ENCODE assay signal across 4 cellular contexts in the genomic region with DNA sequence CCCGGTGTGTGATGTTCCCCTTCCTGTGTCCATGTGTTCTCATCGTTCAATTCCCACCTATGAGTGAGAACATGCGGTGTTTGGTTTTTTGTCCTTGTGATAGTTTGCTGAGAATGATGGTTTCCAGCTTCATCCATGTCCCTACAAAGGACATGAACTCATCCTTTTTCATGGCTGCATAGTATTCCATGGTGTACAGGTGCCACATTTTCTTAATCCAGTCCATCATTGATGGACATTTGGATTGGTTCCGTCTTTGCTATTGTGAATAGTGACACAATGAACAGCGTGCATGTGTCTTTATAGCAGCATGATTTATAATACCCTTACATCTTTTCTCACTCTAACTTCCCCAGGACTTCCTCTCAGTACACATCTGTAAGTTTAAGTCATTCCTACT. TPM values are rescaled to one million over a fixed set of nuclear protein-coding genes. Genes with fewer than 3 reads are reported as not detected.
"Had no signal": no experiment of that assay in that cellular context is flagged by ENCODE, and none has a peak within 500 bp of the region (broad histone marks: within the 10 kb centered on the region; RNA-seq: fewer than 3 reads in every experiment).

No MANE protein-coding gene starts in this region.

RNA-seq across cellular contexts. Expression of gene DPP10, which starts 35.1 kb away (rescaled TPM):
- total RNA-seq: HT-29, HT1080, IMR-90 had no signal
- polyA plus RNA-seq: IgD-negative memory B cell, IMR-90 had no signal
